ENCODE assay signal across 29 cellular contexts in genomic region chr1:40105028-40105427, GRCh38.
"Had no signal": no experiment of that assay in that cellular context is flagged by ENCODE, and none has a peak within 500 bp of the region (broad histone marks: within the 10 kb centered on the region; RNA-seq: fewer than 3 reads in every experiment).

No MANE protein-coding gene starts in this region.

- H3K4me3 Mint-ChIP-seq: activated B cell treated with CpG ODN at 0.5 μM for 24 hours; activated CD4-positive, alpha-beta memory T cell treated with anti-CD3 and anti-CD28 coated beads, Interleukin-2, amount 10 ng/mL, durations not matched to agents 7 days and 5 days; activated CD4-positive, alpha-beta T cell treated with anti-CD3 and anti-CD28 coated beads, Interleukin-2, amount 10 ng/mL, durations not matched to agents 7 days and 5 days; activated naive CD4-positive, alpha-beta T cell treated with anti-CD3 and anti-CD28 coated beads for 36 hours; activated naive CD4-positive, alpha-beta T cell treated with anti-CD3 and anti-CD28 coated beads, Interleukin-2, amount 50 U/mL, for 24 hours; activated naive CD8-positive, alpha-beta T cell treated with anti-CD3 and anti-CD28 coated beads for 36 hours; activated naive CD8-positive, alpha-beta T cell treated with anti-CD3 and anti-CD28 coated beads, Interleukin-2, amount 50 U/mL, for 24 hours; T-helper 17 cell; T-helper 2 cell treated with Interferon-gamma antibody and Interleukin-4, amounts not matched to agents 5 μg/mL and 100 μg/mL, for 36 hours had no signal

- H3K4me3 ChIP-seq: adrenal gland, body of pancreas, esophagus squamous epithelium, gastroesophageal sphincter, heart right ventricle had no signal

- H3K27me3 ChIP-seq: body of pancreas had no signal

- H3K36me3 ChIP-seq: adrenal gland, esophagus squamous epithelium, gastroesophageal sphincter, heart right ventricle, WERI-Rb-1 had no signal

- H3K27ac ChIP-seq: adrenal gland, body of pancreas, epithelial cell of prostate, esophagus squamous epithelium, gastroesophageal sphincter, heart right ventricle, WERI-Rb-1 had no signal

- H3K4me1 ChIP-seq: adrenal gland, body of pancreas, gastroesophageal sphincter, heart right ventricle had no signal

- DNase-seq: activated B cell treated with CpG ODN at 0.5 μM for 24 hours; activated CD4-positive, alpha-beta memory T cell treated with anti-CD3 and anti-CD28 coated beads, Interleukin-2, amount 10 ng/mL, durations not matched to agents 7 days and 5 days; activated CD4-positive, alpha-beta T cell treated with anti-CD3 and anti-CD28 coated beads, Interleukin-2, amount 10 ng/mL, durations not matched to agents 7 days and 5 days; activated CD4-positive, alpha-beta T cell treated with anti-CD3 and anti-CD28 coated beads, Interleukin-2, amount 50 U/mL, for 4 hours; activated CD8-positive, alpha-beta memory T cell treated with anti-CD3 and anti-CD28 coated beads, Interleukin-2, amount 50 U/mL, for 48 hours; activated effector memory CD4-positive, alpha-beta T cell treated with anti-CD3 and anti-CD28 coated beads, Interleukin-2, amount 50 U/mL, for 16 hours; activated naive CD4-positive, alpha-beta T cell treated with anti-CD3 and anti-CD28 coated beads for 36 hours; activated naive CD8-positive, alpha-beta T cell treated with anti-CD3 and anti-CD28 coated beads for 36 hours; activated naive CD8-positive, alpha-beta T cell treated with anti-CD3 and anti-CD28 coated beads, Interleukin-2, amount 50 U/mL, for 24 hours; adrenal gland; amygdala; aorta; body of pancreas; caudate nucleus; cortex of kidney; dermis blood vessel endothelial cell; effector CD8-positive, alpha-beta T cell; esophagus squamous epithelium; foreskin melanocyte; heart right ventricle; T-helper 1 cell; T-helper 17 cell; T1000; WERI-Rb-1 had no signal

- ATAC-seq: activated naive CD8-positive, alpha-beta T cell treated with anti-CD3 and anti-CD28 coated beads, Interleukin-2, amount 50 U/mL, for 24 hours; body of pancreas; gastroesophageal sphincter; heart right ventricle; T-helper 17 cell had no signal

- H3K27ac Mint-ChIP-seq: activated B cell treated with CpG ODN at 0.5 μM for 24 hours; activated CD4-positive, alpha-beta memory T cell treated with anti-CD3 and anti-CD28 coated beads, Interleukin-2, amount 10 ng/mL, durations not matched to agents 7 days and 5 days; activated CD4-positive, alpha-beta T cell treated with anti-CD3 and anti-CD28 coated beads, Interleukin-2, amount 10 ng/mL, durations not matched to agents 7 days and 5 days; activated naive CD4-positive, alpha-beta T cell treated with anti-CD3 and anti-CD28 coated beads for 36 hours; activated naive CD4-positive, alpha-beta T cell treated with anti-CD3 and anti-CD28 coated beads, Interleukin-2, amount 50 U/mL, for 24 hours; activated naive CD8-positive, alpha-beta T cell treated with anti-CD3 and anti-CD28 coated beads for 36 hours; activated naive CD8-positive, alpha-beta T cell treated with anti-CD3 and anti-CD28 coated beads, Interleukin-2, amount 50 U/mL, for 24 hours; activated T-helper 2 cell treated with anti-CD3 and anti-CD28 coated beads, Interferon-gamma antibody, Interleukin-2, Interleukin-4, amounts not matched to agents 10 μg/mL and 5 μg/mL and 100 μg/mL, durations not matched to agents 14 hours and 24 hours and 36 hours; T-helper 17 cell; T-helper 2 cell treated with Interferon-gamma antibody and Interleukin-4, amounts not matched to agents 5 μg/mL and 100 μg/mL, for 36 hours had no signal

- H3K4me1 Mint-ChIP-seq: activated B cell treated with CpG ODN at 0.5 μM for 24 hours; activated CD4-positive, alpha-beta T cell treated with anti-CD3 and anti-CD28 coated beads, Interleukin-2, amount 10 ng/mL, durations not matched to agents 7 days and 5 days; activated naive CD4-positive, alpha-beta T cell treated with anti-CD3 and anti-CD28 coated beads, Interleukin-2, amount 50 U/mL, for 24 hours; activated naive CD8-positive, alpha-beta T cell treated with anti-CD3 and anti-CD28 coated beads for 36 hours; T-helper 17 cell had no signal
